In the genomic region with DNA sequence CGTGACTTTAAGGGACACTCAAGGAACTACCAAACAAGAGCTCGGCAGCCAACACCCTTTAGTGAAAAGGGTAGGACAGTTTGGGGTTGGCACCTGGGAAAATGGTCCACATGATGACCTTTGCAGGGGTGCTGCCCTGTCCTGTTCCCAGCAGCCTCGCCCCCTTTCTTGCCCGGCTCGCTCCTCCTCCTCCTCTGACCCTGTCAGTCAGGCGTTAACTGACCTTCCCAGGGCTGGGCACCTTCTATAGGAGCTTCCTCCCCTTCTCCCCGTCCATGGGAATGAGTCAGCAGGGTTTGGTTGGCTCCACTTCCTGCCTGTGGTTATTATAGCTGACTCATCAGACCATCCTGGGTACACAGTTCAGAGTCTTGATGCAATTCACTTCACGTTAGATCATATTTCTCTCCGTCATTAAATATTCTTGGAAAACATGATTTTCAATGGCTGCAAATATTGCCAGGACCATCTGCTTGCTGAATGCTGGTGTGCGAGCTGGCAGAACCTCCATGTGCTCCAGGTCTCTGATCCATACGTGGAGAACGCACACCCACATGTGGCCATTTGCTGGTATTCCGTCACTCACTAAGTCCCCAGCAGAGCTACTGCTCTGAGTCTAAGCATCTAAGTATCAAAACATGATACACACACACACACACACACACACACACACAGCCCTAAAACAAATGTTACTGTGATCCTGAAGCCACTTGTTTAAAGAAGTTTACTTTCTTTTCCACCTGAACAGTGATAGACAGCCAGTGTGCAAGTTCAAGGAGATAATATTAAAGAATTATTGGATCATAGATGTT, we compare ENCODE assay signal across 8 cellular contexts.
DNase-seq lines count a peak whose midpoint lies in the region; ATAC-seq and TF ChIP-seq lines count a peak whose summit lies in the region.

No MANE protein-coding gene starts in this region.

- no peaks in the 10 kb centered on the region for H3K9me2 ChIP-seq in MM.1S (replicated peaks; ENCODE audit: insufficient read depth, low read length)

- peak overlapping the region; percentile 72 for H3K9ac ChIP-seq in MM.1S (ENCODE audit: low read length)

- H3K4me3 ChIP-seq in GM06990 (replicated peaks; ENCODE audit: low read depth, low read length) (no peak overlapping the region), MM.1S (ENCODE audit: low read length) (peak overlapping the region; percentile 48), ascending aorta (no peak overlapping the region)

- H3F3A ChIP-seq in MM.1S (ENCODE audit: insufficient read depth, low read length) = peaks cover 34% of the 10 kb centered on the region

- H3K79me2 ChIP-seq in MM.1S (ENCODE audit: low read length) = peaks cover 7% of the 10 kb centered on the region

- H3K9me3 ChIP-seq in MM.1S (replicated peaks; ENCODE audit: insufficient read depth, low read length) = no peaks in the 10 kb centered on the region
- peaks cover 0 to 12% of the 10 kb centered on the region in 2 donors for H3K9me3 ChIP-seq in ascending aorta

- peaks cover 2% of the 10 kb centered on the region; the same call in 1 of the 2 replicates for H3K27me3 ChIP-seq in GM06990 (replicated peaks; ENCODE audit: control insufficient read depth, insufficient read depth, low read length)
- H3K27me3 ChIP-seq in MM.1S (replicated peaks; ENCODE audit: insufficient read depth, low read length) = no peaks in the 10 kb centered on the region
- H3K27me3 ChIP-seq in ascending aorta = no peaks in the 10 kb centered on the region

- intact Hi-C loops in ascending aorta (cut with DNase I) = no loop called here

- peaks cover 51% of the 10 kb centered on the region for H3K4me1 ChIP-seq in MM.1S (ENCODE audit: low read length)
- peaks cover 0 to 2% of the 10 kb centered on the region in 2 donors for H3K4me1 ChIP-seq in ascending aorta

- ATAC-seq in HG02588 (IDR thresholded peaks at IDR 0.05; ENCODE audit: unreplicated experiment) (no peak), GM19035 (IDR thresholded peaks at IDR 0.05; ENCODE audit: unreplicated experiment) (no peak)

- H3K36me3 ChIP-seq in GM06990 (ENCODE audit: control insufficient read depth, insufficient read depth, low read length) = no peaks in the 10 kb centered on the region
- no peaks in the 10 kb centered on the region for H3K36me3 ChIP-seq in MM.1S (replicated peaks; ENCODE audit: insufficient read depth, low read length)
- H3K36me3 ChIP-seq in ascending aorta = no peaks in the 10 kb centered on the region

- H3K4me2 ChIP-seq in MM.1S (ENCODE audit: low read depth, low read length) = peak overlapping the region; percentile 91

- H3K27ac ChIP-seq in MM.1S (ENCODE audit: low read length) (peak overlapping the region; percentile 91), ascending aorta (no peak overlapping the region)

- no peak for DNase-seq in GM06990 (ENCODE audit: extremely low read depth, insufficient read length)
- DNase-seq in MM.1S = peak; percentile 94
- peak; percentile 100 for DNase-seq in SW480 (ENCODE audit: low spot score)
- DNase-seq in ascending aorta (ENCODE audit: low spot score in 2 of 2) = peak; percentile 70 to 83
- DNase-seq in iPS-NIHi11 (ENCODE audit: low spot score) = peak; percentile 65
- peak; percentile 29 for DNase-seq in stimulated activated CD4-positive, alpha-beta T cell treated with anti-CD3 and anti-CD28 coated beads, Interleukin-12 subunit alpha, Interleukin-12 subunit beta, amount 100 ng/mL, for 4 hours

- peak overlapping the region; percentile 74 for H2AFZ ChIP-seq in MM.1S (ENCODE audit: low read length)

- no peaks in the 10 kb centered on the region for H4K20me1 ChIP-seq in MM.1S (ENCODE audit: insufficient read depth, low read length)

- peak; percentile 13 for TF ChIP-seq CTCF in GM06990 (IDR thresholded peaks at IDR 0.05; ENCODE audit: insufficient read depth, low read length, poor library complexity, severe bottlenecking)
- TF ChIP-seq CTCF in MM.1S (IDR thresholded peaks at IDR 0.05; ENCODE audit: low read length) = peak; percentile 73
- TF ChIP-seq CTCF in ascending aorta (IDR thresholded peaks at IDR 0.05) = peak in 1 of 3 experiments; percentile 9
